Comparison of ENCODE assay signal across 11 cellular contexts in genomic region chr10:91711885-91712284, GRCh38.
A peak's percentile ranks its signal among the peaks of the same experiment; 100 is the strongest.
DNase-seq lines count a peak whose midpoint lies in the region; ATAC-seq and TF ChIP-seq lines count a peak whose summit lies in the region.
"Had no signal": no experiment of that assay in that cellular context is flagged by ENCODE, and none has a peak within 500 bp of the region (broad histone marks: within the 10 kb centered on the region; RNA-seq: fewer than 3 reads in every experiment).

No MANE protein-coding gene starts in this region.

- ATAC-seq in GM18498 (IDR thresholded peaks at IDR 0.05; ENCODE audit: unreplicated experiment) (peak; percentile 72), GM21423 (IDR thresholded peaks at IDR 0.05; ENCODE audit: unreplicated experiment) (peak; percentile 64), HG03108 (IDR thresholded peaks at IDR 0.05; ENCODE audit: unreplicated experiment) (peak; percentile 52), HG03469 (IDR thresholded peaks at IDR 0.05; ENCODE audit: unreplicated experiment) (no peak)
- ATAC-seq: Panc1 had no signal

- H3K9me3 ChIP-seq in esophagus muscularis mucosa (no peaks in the 10 kb centered on the region), stomach (no peaks in the 10 kb centered on the region)
- H3K9me3 ChIP-seq: ovary had no signal

- H3K4me3 ChIP-seq in esophagus muscularis mucosa (peak overlapping the region in 2 of 4 donors; percentile 8 to 19), stomach (no peak overlapping the region)
- H3K4me3 ChIP-seq: ovary had no signal

- no peak for DNase-seq in esophagus muscularis mucosa (ENCODE audit: extremely low spot score)
- DNase-seq in stimulated activated naive CD4-positive, alpha-beta T cell (lab: John Stamatoyannopoulos, UW): no peak
- DNase-seq in NCI-H345 (lab: John Stamatoyannopoulos, UW): no peak
- no peak for DNase-seq in stomach
- DNase-seq: activated T-cell treated with anti-CD3 and anti-CD28 coated beads, Interleukin-2, amount 50 U/mL, for 24 hours; ovary had no signal

- no peak for TF ChIP-seq EP300 in esophagus muscularis mucosa (IDR thresholded peaks at IDR 0.05)
- no peak for TF ChIP-seq EP300 in stomach (IDR thresholded peaks at IDR 0.05)

- intact Hi-C loops in esophagus muscularis mucosa (cut with DNase I) (no loop called here), stomach (cut with DNase I; ENCODE audit: low total_unique reads) (no loop called here)

- no peaks in the 10 kb centered on the region for H3K27me3 ChIP-seq in esophagus muscularis mucosa
- no peaks in the 10 kb centered on the region for H3K27me3 ChIP-seq in stomach
- H3K27me3 ChIP-seq: ovary had no signal

- TF ChIP-seq CTCF in esophagus muscularis mucosa (IDR thresholded peaks at IDR 0.05): no peak
- TF ChIP-seq CTCF in stomach (IDR thresholded peaks at IDR 0.05): no peak

- H3K27ac ChIP-seq in esophagus muscularis mucosa (replicated peaks in 1 of 4) (peak overlapping the region; percentile 47 to 61 (median 58)), stomach (no peak overlapping the region)
- H3K27ac ChIP-seq: ovary had no signal

- H3K4me1 ChIP-seq in esophagus muscularis mucosa: peaks cover 0 to 32% (median 26%) of the 10 kb centered on the region in 4 donors
- H3K4me1 ChIP-seq in stomach: peaks cover 4 to 29% (median 13%) of the 10 kb centered on the region in 4 donors

- H3K36me3 ChIP-seq in esophagus muscularis mucosa (no peaks in the 10 kb centered on the region), stomach (no peaks in the 10 kb centered on the region)
- H3K36me3 ChIP-seq: ovary had no signal

- TF ChIP-seq POLR2A in esophagus muscularis mucosa (IDR thresholded peaks at IDR 0.05; ENCODE audit: low read depth): no peak
- no peak for TF ChIP-seq POLR2A in stomach (IDR thresholded peaks at IDR 0.05)

Comparison
In these comparisons a context has a peak if more than half of its experiments do, and no peak if none do; other contexts are left out.
1. H3K27ac ChIP-seq: peak in esophagus muscularis mucosa (4 of 4); none in stomach (0 of 5).